26 cellular contexts compared by ENCODE assay signal in the genomic region with DNA sequence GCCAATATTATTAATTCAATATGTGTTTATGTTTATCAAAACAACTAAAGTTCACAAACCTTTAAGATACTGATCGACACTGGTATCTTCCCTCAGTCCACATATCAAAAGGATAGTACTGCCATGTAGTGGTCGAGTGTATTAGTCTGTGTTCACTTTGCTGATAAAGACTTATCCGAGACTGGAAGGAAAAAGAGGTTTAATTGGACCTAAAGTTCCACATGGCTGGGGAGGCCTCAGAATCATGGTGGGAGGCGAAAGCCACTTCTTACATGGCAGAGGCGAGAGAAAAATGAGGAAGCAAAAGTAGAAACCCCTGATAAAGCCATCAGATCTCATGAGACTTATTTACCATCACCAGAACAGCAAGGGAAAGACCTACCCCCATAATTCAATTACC.
"Had no signal": no experiment of that assay in that cellular context is flagged by ENCODE, and none has a peak within 500 bp of the region (broad histone marks: within the 10 kb centered on the region; RNA-seq: fewer than 3 reads in every experiment).

No MANE protein-coding gene starts in this region.

- FAIRE-seq: endometrium, islet of Langerhans, keratinocyte had no signal

- DNase-seq: colonic mucosa; cortex of kidney; effector CD8-positive, alpha-beta T cell; effector memory CD8-positive, alpha-beta T cell; endodermal cell; erythroblast; esophagus squamous epithelium; foreskin fibroblast; foreskin melanocyte; gastrocnemius medialis; glutamatergic neuron; head of caudate nucleus; heart right ventricle; hippocampal formation; left cardiac atrium; left lung; left ventricle myocardium superior; lower lobe of right lung; mesenchymal stem cell; mucosa of descending colon; naive B cell had no signal

- H3K27me3 ChIP-seq: colonic mucosa, esophagus squamous epithelium, gastrocnemius medialis, heart right ventricle, left lung had no signal

- H3K36me3 ChIP-seq: colonic mucosa, esophagus squamous epithelium, gastrocnemius medialis, heart right ventricle, left lung, lower lobe of right lung had no signal

- H3K4me3 ChIP-seq: colonic mucosa, esophagus squamous epithelium, gastrocnemius medialis, heart right ventricle, left lung, lower lobe of right lung, mucosa of descending colon had no signal

- H3K27ac ChIP-seq: colonic mucosa, epithelial cell of prostate, esophagus squamous epithelium, gastrocnemius medialis, heart right ventricle, left lung, lower lobe of right lung had no signal

- H3K9me3 ChIP-seq: colonic mucosa, esophagus squamous epithelium, gastrocnemius medialis, heart right ventricle, left lung, lower lobe of right lung had no signal

- ATAC-seq: effector memory CD8-positive, alpha-beta T cell; esophagus mucosa; gastrocnemius medialis; heart right ventricle; left cardiac atrium; left lung; left ventricle myocardium superior; lower lobe of right lung; mucosa of descending colon had no signal

- H3K4me1 ChIP-seq: colonic mucosa, esophagus squamous epithelium, gastrocnemius medialis, heart right ventricle, left lung, lower lobe of right lung had no signal
